1 cellular context compared by ENCODE assay signal in the genomic region with DNA sequence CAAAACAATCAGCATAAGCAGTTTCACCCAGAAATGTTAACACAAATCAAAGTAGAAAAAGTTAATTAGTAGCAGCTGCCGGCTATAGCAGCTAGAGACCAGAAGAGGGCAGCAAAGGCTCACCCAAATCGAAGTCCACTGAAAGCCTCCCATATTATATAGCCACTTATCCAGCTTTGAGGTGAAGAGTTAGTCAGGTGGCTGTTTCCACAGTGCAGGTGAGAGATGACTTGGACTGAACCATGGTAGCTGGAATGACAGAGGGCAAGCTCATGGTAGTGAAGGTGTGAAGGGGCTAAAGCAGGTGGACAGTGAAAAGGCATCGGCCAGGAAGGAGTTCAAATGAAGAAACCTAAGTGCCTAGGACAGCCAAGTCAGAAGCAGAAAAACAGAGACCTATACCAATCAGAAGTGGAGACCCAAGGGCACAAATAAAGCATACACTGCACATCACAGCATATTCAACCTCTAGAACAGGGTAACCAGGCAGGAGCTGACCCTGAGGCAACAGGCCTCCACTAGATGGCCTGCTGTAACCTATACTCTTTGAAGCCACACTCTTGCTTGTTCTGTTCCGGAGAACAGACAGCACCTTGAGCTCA.
A peak's percentile ranks its signal among the peaks of the same experiment; 100 is the strongest.
TF ChIP-seq lines count a peak whose summit lies in the region.

No MANE protein-coding gene starts in this region.

TF ChIP-seq in HepG2, 621 proteins besides CTCF, POLR2A, EP300 and RAD21 (continued from another document):
- TF ChIP-seq ZFYVE20 (CRISPR knock-in tag; IDR thresholded peaks at IDR 0.05; ENCODE audit: borderline replicate concordance, low read depth) (no peak), ZSCAN20 (CRISPR knock-in tag; IDR thresholded peaks at IDR 0.05; ENCODE audit: borderline replicate concordance) (no peak), ZBED4 (CRISPR knock-in tag; IDR thresholded peaks at IDR 0.05; ENCODE audit: borderline replicate concordance) (no peak), GATAD2A (CRISPR knock-in tag; IDR thresholded peaks at IDR 0.05) (peak; percentile 19; the same call in 1 of the 2 replicates), ZNF430 (CRISPR knock-in tag; IDR thresholded peaks at IDR 0.05) (0 out of 2 replicates have a peak, but pooled peaks have one; percentile 23), KDM2A (CRISPR knock-in tag; IDR thresholded peaks at IDR 0.05; ENCODE audit: borderline replicate concordance, low read depth) (peak; percentile 34; the same call in 1 of the 2 replicates), ZNF788 (CRISPR knock-in tag; IDR thresholded peaks at IDR 0.05; ENCODE audit: borderline replicate concordance) (0 out of 2 replicates have a peak, but pooled peaks have one; percentile 30), KMT2A (CRISPR knock-in tag; IDR thresholded peaks at IDR 0.05) (0 out of 2 replicates have a peak, but pooled peaks have one; percentile 24), PPARG (CRISPR knock-in tag; conservative IDR thresholded peaks at IDR 0.05) (no peak), ZNF138 (CRISPR knock-in tag; IDR thresholded peaks at IDR 0.05; ENCODE audit: low read depth) (0 out of 2 replicates have a peak, but pooled peaks have one; percentile 33), ZNF773 (CRISPR knock-in tag; IDR thresholded peaks at IDR 0.05; ENCODE audit: borderline replicate concordance) (no peak), ZNF574 (CRISPR knock-in tag; IDR thresholded peaks at IDR 0.05) (0 out of 2 replicates have a peak, but pooled peaks have one; percentile 22), PBX2 (CRISPR knock-in tag; IDR thresholded peaks at IDR 0.05) (no peak), RFXANK (CRISPR knock-in tag; IDR thresholded peaks at IDR 0.05) (no peak), DNMT3B (CRISPR knock-in tag; conservative IDR thresholded peaks at IDR 0.05) (no peak), ZNF136 (CRISPR knock-in tag; IDR thresholded peaks at IDR 0.05; ENCODE audit: low read depth) (no peak), SAP130 (CRISPR knock-in tag; IDR thresholded peaks at IDR 0.05; ENCODE audit: low read depth) (peak; percentile 29; the same call in 1 of the 2 replicates), STAT5B (CRISPR knock-in tag; IDR thresholded peaks at IDR 0.05) (no peak), BORCS8-MEF2B (CRISPR knock-in tag; IDR thresholded peaks at IDR 0.05) (0 out of 2 replicates have a peak, but pooled peaks have one; percentile 48), ZFP36L1 (CRISPR knock-in tag; IDR thresholded peaks at IDR 0.05) (no peak), TFE3 (CRISPR knock-in tag; IDR thresholded peaks at IDR 0.05) (no peak), SMC3 (IDR thresholded peaks at IDR 0.05; ENCODE audit: low read length) (peak; percentile 91), STAG1 (CRISPR knock-in tag; IDR thresholded peaks at IDR 0.05) (peak; percentile 88), ARNT2 (CRISPR knock-in tag; IDR thresholded peaks at IDR 0.05; ENCODE audit: low read depth) (0 out of 2 replicates have a peak, but pooled peaks have one; percentile 27), CEBPG (CRISPR knock-in tag; IDR thresholded peaks at IDR 0.05) (peak; percentile 8; the same call in 1 of the 2 replicates), ATF7-NPFF (CRISPR knock-in tag; IDR thresholded peaks at IDR 0.05; ENCODE audit: low read depth) (0 out of 2 replicates have a peak, but pooled peaks have one; percentile 27), ZSCAN22 (CRISPR knock-in tag; IDR thresholded peaks at IDR 0.05) (no peak), ZNF614 (CRISPR knock-in tag; IDR thresholded peaks at IDR 0.05; ENCODE audit: borderline replicate concordance) (0 out of 2 replicates have a peak, but pooled peaks have one; percentile 19), ZNF619 (CRISPR knock-in tag; IDR thresholded peaks at IDR 0.05) (no peak), ZNF12 (CRISPR knock-in tag; IDR thresholded peaks at IDR 0.05) (no peak), PATZ1 (CRISPR knock-in tag; IDR thresholded peaks at IDR 0.05) (no peak), REPIN1 (CRISPR knock-in tag; IDR thresholded peaks at IDR 0.05; ENCODE audit: borderline replicate concordance, low read depth) (peak; percentile 33; the same call in 1 of the 2 replicates)
- TF ChIP-seq, protein P1, sequence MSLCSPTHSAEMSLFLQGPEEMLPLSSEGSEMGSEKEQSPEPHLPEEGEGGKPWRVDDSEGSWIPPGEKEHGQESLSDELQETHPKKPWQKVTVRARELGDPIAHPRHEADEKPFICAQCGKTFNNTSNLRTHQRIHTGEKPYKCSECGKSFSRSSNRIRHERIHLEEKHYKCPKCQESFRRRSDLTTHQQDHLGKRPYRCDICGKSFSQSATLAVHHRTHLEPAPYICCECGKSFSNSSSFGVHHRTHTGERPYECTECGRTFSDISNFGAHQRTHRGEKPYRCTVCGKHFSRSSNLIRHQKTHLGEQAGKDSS (CRISPR knock-in tag; IDR thresholded peaks at IDR 0.05; ENCODE audit: borderline replicate concordance, low read depth): no peak
- TF ChIP-seq, protein P2, sequence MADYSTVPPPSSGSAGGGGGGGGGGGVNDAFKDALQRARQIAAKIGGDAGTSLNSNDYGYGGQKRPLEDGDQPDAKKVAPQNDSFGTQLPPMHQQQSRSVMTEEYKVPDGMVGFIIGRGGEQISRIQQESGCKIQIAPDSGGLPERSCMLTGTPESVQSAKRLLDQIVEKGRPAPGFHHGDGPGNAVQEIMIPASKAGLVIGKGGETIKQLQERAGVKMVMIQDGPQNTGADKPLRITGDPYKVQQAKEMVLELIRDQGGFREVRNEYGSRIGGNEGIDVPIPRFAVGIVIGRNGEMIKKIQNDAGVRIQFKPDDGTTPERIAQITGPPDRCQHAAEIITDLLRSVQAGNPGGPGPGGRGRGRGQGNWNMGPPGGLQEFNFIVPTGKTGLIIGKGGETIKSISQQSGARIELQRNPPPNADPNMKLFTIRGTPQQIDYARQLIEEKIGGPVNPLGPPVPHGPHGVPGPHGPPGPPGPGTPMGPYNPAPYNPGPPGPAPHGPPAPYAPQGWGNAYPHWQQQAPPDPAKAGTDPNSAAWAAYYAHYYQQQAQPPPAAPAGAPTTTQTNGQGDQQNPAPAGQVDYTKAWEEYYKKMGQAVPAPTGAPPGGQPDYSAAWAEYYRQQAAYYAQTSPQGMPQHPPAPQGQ (CRISPR knock-in tag; IDR thresholded peaks at IDR 0.05; ENCODE audit: borderline replicate concordance): no peak
- TF ChIP-seq, protein P3, sequence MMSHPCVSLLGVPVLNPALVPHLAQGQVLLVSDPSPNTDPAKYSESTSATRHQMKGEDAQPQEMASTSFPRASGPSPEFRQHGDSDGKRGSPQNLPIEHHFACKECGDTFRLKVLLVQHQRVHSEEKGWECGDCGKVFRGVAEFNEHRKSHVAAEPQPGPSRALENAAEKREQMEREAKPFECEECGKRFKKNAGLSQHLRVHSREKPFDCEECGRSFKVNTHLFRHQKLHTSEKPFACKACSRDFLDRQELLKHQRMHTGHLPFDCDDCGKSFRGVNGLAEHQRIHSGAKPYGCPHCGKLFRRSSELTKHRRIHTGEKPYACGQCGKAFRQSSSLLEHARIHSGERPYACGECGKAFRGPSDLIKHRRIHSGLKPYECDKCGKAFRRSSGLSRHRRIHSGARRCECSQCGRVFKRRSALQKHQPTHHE (CRISPR knock-in tag; IDR thresholded peaks at IDR 0.05; ENCODE audit: borderline replicate concordance): 0 out of 2 replicates have a peak, but pooled peaks have one; percentile 34
- TF ChIP-seq, protein P4, sequence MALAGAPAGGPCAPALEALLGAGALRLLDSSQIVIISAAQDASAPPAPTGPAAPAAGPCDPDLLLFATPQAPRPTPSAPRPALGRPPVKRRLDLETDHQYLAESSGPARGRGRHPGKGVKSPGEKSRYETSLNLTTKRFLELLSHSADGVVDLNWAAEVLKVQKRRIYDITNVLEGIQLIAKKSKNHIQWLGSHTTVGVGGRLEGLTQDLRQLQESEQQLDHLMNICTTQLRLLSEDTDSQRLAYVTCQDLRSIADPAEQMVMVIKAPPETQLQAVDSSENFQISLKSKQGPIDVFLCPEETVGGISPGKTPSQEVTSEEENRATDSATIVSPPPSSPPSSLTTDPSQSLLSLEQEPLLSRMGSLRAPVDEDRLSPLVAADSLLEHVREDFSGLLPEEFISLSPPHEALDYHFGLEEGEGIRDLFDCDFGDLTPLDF (CRISPR knock-in tag; IDR thresholded peaks at IDR 0.05): no peak
- TF ChIP-seq, protein P5, sequence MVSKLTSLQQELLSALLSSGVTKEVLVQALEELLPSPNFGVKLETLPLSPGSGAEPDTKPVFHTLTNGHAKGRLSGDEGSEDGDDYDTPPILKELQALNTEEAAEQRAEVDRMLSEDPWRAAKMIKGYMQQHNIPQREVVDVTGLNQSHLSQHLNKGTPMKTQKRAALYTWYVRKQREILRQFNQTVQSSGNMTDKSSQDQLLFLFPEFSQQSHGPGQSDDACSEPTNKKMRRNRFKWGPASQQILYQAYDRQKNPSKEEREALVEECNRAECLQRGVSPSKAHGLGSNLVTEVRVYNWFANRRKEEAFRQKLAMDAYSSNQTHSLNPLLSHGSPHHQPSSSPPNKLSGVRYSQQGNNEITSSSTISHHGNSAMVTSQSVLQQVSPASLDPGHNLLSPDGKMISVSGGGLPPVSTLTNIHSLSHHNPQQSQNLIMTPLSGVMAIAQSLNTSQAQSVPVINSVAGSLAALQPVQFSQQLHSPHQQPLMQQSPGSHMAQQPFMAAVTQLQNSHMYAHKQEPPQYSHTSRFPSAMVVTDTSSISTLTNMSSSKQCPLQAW (CRISPR knock-in tag; IDR thresholded peaks at IDR 0.05): peak; percentile 69; the same call in 1 of the 2 replicates
TF ChIP-seq in HepG2: peak in this region for 37.
